In the genomic region with DNA sequence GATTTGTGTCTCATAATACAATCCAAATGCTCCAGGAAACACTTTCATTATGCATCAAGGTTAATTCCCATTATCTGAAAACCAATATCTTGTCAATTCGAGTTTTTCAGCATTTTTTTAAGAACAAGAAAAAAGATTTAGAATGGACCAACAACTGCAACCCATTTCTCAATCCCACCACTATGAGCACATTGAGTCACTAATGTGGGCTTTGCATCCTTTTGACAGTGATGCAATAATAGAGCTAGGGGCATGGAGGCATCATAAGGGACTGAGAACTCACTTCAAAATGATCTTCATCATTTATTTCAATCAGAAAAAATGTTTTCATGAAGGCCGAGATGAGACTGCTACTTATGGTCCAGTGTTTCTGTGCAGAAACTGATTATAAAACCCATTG, we compare ENCODE assay signal across 39 cellular contexts.
"Had no signal": no experiment of that assay in that cellular context is flagged by ENCODE, and none has a peak within 500 bp of the region (broad histone marks: within the 10 kb centered on the region; RNA-seq: fewer than 3 reads in every experiment).

No MANE protein-coding gene starts in this region.

- DNase-seq: activated B cell treated with CpG ODN at 0.5 μM for 24 hours; activated CD4-positive, alpha-beta memory T cell treated with anti-CD3 and anti-CD28 coated beads for 36 hours; activated CD4-positive, alpha-beta T cell treated with anti-CD3 and anti-CD28 coated beads for 4 hours; activated CD4-positive, alpha-beta T cell treated with anti-CD3 and anti-CD28 coated beads, Interleukin-2, amount 10 ng/mL, durations not matched to agents 24 days and 14 days; activated CD4-positive, alpha-beta T cell treated with anti-CD3 and anti-CD28 coated beads, Interleukin-2, amount 50 U/mL, for 1 hour; activated CD4-positive, alpha-beta T cell treated with anti-CD3 and anti-CD28 coated beads, Interleukin-2, amount 50 U/mL, for 4 hours; activated CD4-positive, CD25-positive, alpha-beta regulatory T cell treated with anti-CD3 and anti-CD28 coated beads, Interleukin-2, amount 50 U/mL, for 72 hours; activated CD8-positive, alpha-beta memory T cell treated with anti-CD3 and anti-CD28 coated beads, Interleukin-2, amount 50 U/mL, for 4 hours; activated CD8-positive, alpha-beta T cell treated with anti-CD3 and anti-CD28 coated beads for 36 hours; activated effector memory CD4-positive, alpha-beta T cell treated with anti-CD3 and anti-CD28 coated beads, Interleukin-2, amount 50 U/mL, for 16 hours; activated gamma-delta T cell treated with Interleukin-2 at 50 U/mL for 16 hours; activated naive CD4-positive, alpha-beta T cell; activated naive CD4-positive, alpha-beta T cell treated with anti-CD3 and anti-CD28 coated beads for 36 hours; activated naive CD4-positive, alpha-beta T cell treated with anti-CD3 and anti-CD28 coated beads, Interleukin-2, amount 50 U/mL, for 16 hours; activated naive CD8-positive, alpha-beta T cell treated with anti-CD3 and anti-CD28 coated beads for 36 hours; activated T-cell treated with anti-CD3 and anti-CD28 coated beads for 4 hours; activated T-cell treated with anti-CD3 and anti-CD28 coated beads, Interleukin-2, amount 50 U/mL, for 1 hour; activated T-cell treated with anti-CD3 and anti-CD28 coated beads, Interleukin-2, amount 50 U/mL, for 4 hours; activated T-cell treated with anti-CD3 and anti-CD28 coated beads, Interleukin-2, amount 50 U/mL, for 72 hours; adrenal gland; amniotic stem cell; aorta; body of pancreas; caudate nucleus; cerebellar nuclear complex; T-helper 1 cell; T-helper 2 cell; T-helper 9 cell had no signal

- H3K9me3 ChIP-seq: adrenal gland, body of pancreas had no signal

- H3K36me3 ChIP-seq: adrenal gland, cardiac muscle cell had no signal

- H3K4me3 Mint-ChIP-seq: activated B cell treated with CpG ODN at 0.5 μM for 24 hours; activated CD4-positive, alpha-beta memory T cell treated with anti-CD3 and anti-CD28 coated beads for 36 hours; activated CD4-positive, alpha-beta T cell treated with anti-CD3 and anti-CD28 coated beads, Interleukin-2, amount 10 ng/mL, durations not matched to agents 24 days and 14 days; activated CD8-positive, alpha-beta T cell treated with anti-CD3 and anti-CD28 coated beads for 36 hours; activated naive CD4-positive, alpha-beta T cell treated with anti-CD3 and anti-CD28 coated beads for 36 hours; activated naive CD8-positive, alpha-beta T cell treated with anti-CD3 and anti-CD28 coated beads for 36 hours; activated T-cell treated with anti-CD3 and anti-CD28 coated beads, Interleukin-2, amount 50 U/mL, for 4 hours; activated T-cell treated with anti-CD3 and anti-CD28 coated beads, Interleukin-2, amount 50 U/mL, for 72 hours; activated T-helper 1 cell treated with anti-CD3 and anti-CD28 coated beads, Interleukin-12 subunit alpha, Interleukin-12 subunit beta, Interleukin-2, Interleukin-4 antibody, amounts not matched to agents 30 ng/mL and 10 ng/mL and 1 ng/mL, durations not matched to agents 14 hours and 24 hours and 36 hours; activated T-helper 17 cell treated with anti-CD3 and anti-CD28 coated beads, Interleukin-2, amount 50 U/mL, for 72 hours; central memory CD8-positive, alpha-beta T cell; T-helper 1 cell treated with Interleukin-12 subunit alpha and Interleukin-12 subunit beta and Interleukin-4 antibody, amounts not matched to agents 30 μg/mL and 1 μg/mL, for 36 hours; T-helper 2 cell treated with Interferon-gamma antibody and Interleukin-4, amounts not matched to agents 5 μg/mL and 100 μg/mL, for 36 hours had no signal

- H3K27me3 ChIP-seq: adrenal gland, body of pancreas had no signal

- H3K27ac ChIP-seq: adrenal gland, body of pancreas, cardiac muscle cell, VCaP had no signal

- ATAC-seq: activated CD8-positive, alpha-beta T cell treated with anti-CD3 and anti-CD28 coated beads for 36 hours; activated naive CD4-positive, alpha-beta T cell treated with anti-CD3 and anti-CD28 coated beads, Interleukin-2, amount 50 U/mL, for 72 hours; activated T-cell treated with anti-CD3 and anti-CD28 coated beads, Interleukin-2, amount 50 U/mL, for 4 hours; activated T-cell treated with anti-CD3 and anti-CD28 coated beads, Interleukin-2, amount 50 U/mL, for 72 hours; activated T-helper 17 cell treated with anti-CD3 and anti-CD28 coated beads, Interleukin-2, amount 50 U/mL, for 72 hours; body of pancreas had no signal

- H3K9me3 Mint-ChIP-seq: activated B cell treated with CpG ODN at 0.5 μM for 24 hours; activated CD4-positive, alpha-beta T cell treated with anti-CD3 and anti-CD28 coated beads, Interleukin-2, amount 10 ng/mL, durations not matched to agents 24 days and 14 days; activated CD8-positive, alpha-beta T cell treated with anti-CD3 and anti-CD28 coated beads for 36 hours; activated naive CD4-positive, alpha-beta T cell treated with anti-CD3 and anti-CD28 coated beads for 36 hours; activated naive CD8-positive, alpha-beta T cell treated with anti-CD3 and anti-CD28 coated beads for 36 hours; activated T-helper 1 cell treated with anti-CD3 and anti-CD28 coated beads, Interleukin-12 subunit alpha, Interleukin-12 subunit beta, Interleukin-2, Interleukin-4 antibody, amounts not matched to agents 30 ng/mL and 10 ng/mL and 1 ng/mL, durations not matched to agents 14 hours and 24 hours and 36 hours; T-helper 1 cell treated with Interleukin-12 subunit alpha and Interleukin-12 subunit beta and Interleukin-4 antibody, amounts not matched to agents 30 μg/mL and 1 μg/mL, for 36 hours; T-helper 2 cell treated with Interferon-gamma antibody and Interleukin-4, amounts not matched to agents 5 μg/mL and 100 μg/mL, for 36 hours had no signal

- FAIRE-seq: astrocyte, bronchial epithelial cell, TTC549 had no signal

- H3K36me3 Mint-ChIP-seq: activated CD4-positive, alpha-beta memory T cell treated with anti-CD3 and anti-CD28 coated beads for 36 hours; activated naive CD4-positive, alpha-beta T cell treated with anti-CD3 and anti-CD28 coated beads, Interleukin-2, amount 50 U/mL, for 72 hours; activated naive CD8-positive, alpha-beta T cell treated with anti-CD3 and anti-CD28 coated beads for 36 hours had no signal

- H3K27ac Mint-ChIP-seq: activated B cell treated with CpG ODN at 0.5 μM for 24 hours; activated CD4-positive, alpha-beta memory T cell treated with anti-CD3 and anti-CD28 coated beads for 36 hours; activated CD4-positive, alpha-beta T cell treated with anti-CD3 and anti-CD28 coated beads, Interleukin-2, amount 10 ng/mL, durations not matched to agents 24 days and 14 days; activated CD8-positive, alpha-beta T cell treated with anti-CD3 and anti-CD28 coated beads for 36 hours; activated naive CD4-positive, alpha-beta T cell treated with anti-CD3 and anti-CD28 coated beads for 36 hours; activated naive CD4-positive, alpha-beta T cell treated with anti-CD3 and anti-CD28 coated beads, Interleukin-2, amount 50 U/mL, for 72 hours; activated naive CD8-positive, alpha-beta T cell treated with anti-CD3 and anti-CD28 coated beads for 36 hours; activated T-cell treated with anti-CD3 and anti-CD28 coated beads, Interleukin-2, amount 50 U/mL, for 72 hours; activated T-helper 1 cell treated with anti-CD3 and anti-CD28 coated beads, Interleukin-12 subunit alpha, Interleukin-12 subunit beta, Interleukin-2, Interleukin-4 antibody, amounts not matched to agents 30 ng/mL and 10 ng/mL and 1 ng/mL, durations not matched to agents 14 hours and 24 hours and 36 hours; activated T-helper 17 cell treated with anti-CD3 and anti-CD28 coated beads, Interleukin-2, amount 50 U/mL, for 72 hours; T-helper 1 cell treated with Interleukin-12 subunit alpha and Interleukin-12 subunit beta and Interleukin-4 antibody, amounts not matched to agents 30 μg/mL and 1 μg/mL, for 36 hours; T-helper 2 cell treated with Interferon-gamma antibody and Interleukin-4, amounts not matched to agents 5 μg/mL and 100 μg/mL, for 36 hours had no signal

- H3K27me3 Mint-ChIP-seq: activated B cell treated with CpG ODN at 0.5 μM for 24 hours; activated CD4-positive, alpha-beta memory T cell treated with anti-CD3 and anti-CD28 coated beads for 36 hours; activated CD4-positive, alpha-beta T cell treated with anti-CD3 and anti-CD28 coated beads, Interleukin-2, amount 10 ng/mL, durations not matched to agents 24 days and 14 days; activated CD8-positive, alpha-beta T cell treated with anti-CD3 and anti-CD28 coated beads for 36 hours; activated naive CD8-positive, alpha-beta T cell treated with anti-CD3 and anti-CD28 coated beads for 36 hours; activated T-helper 17 cell treated with anti-CD3 and anti-CD28 coated beads, Interleukin-2, amount 50 U/mL, for 72 hours; central memory CD8-positive, alpha-beta T cell had no signal

- H3K4me1 ChIP-seq: adrenal gland, body of pancreas had no signal

- H3K4me3 ChIP-seq: adrenal gland, body of pancreas, cardiac muscle cell had no signal

- H3K4me1 Mint-ChIP-seq: activated B cell treated with CpG ODN at 0.5 μM for 24 hours; activated CD4-positive, alpha-beta T cell treated with anti-CD3 and anti-CD28 coated beads, Interleukin-2, amount 10 ng/mL, durations not matched to agents 24 days and 14 days; activated naive CD8-positive, alpha-beta T cell treated with anti-CD3 and anti-CD28 coated beads for 36 hours; activated T-helper 17 cell treated with anti-CD3 and anti-CD28 coated beads, Interleukin-2, amount 50 U/mL, for 72 hours; central memory CD8-positive, alpha-beta T cell had no signal
